ENCODE assay signal across 10 cellular contexts in genomic region chr3:50254577-50255250, GRCh38. TPM values are rescaled to one million over a fixed set of nuclear protein-coding genes. Genes with fewer than 3 reads are reported as not detected.
DNase-seq lines count a peak whose midpoint lies in the region; ATAC-seq and TF ChIP-seq lines count a peak whose summit lies in the region.
"Had no signal": no experiment of that assay in that cellular context is flagged by ENCODE, and none has a peak within 500 bp of the region (broad histone marks: within the 10 kb centered on the region; RNA-seq: fewer than 3 reads in every experiment).

No MANE protein-coding gene starts in this region.

- H3K4me3 Mint-ChIP-seq in naive thymus-derived CD4-positive, alpha-beta T cell: no peak overlapping the region

- H3K27ac Mint-ChIP-seq in naive thymus-derived CD4-positive, alpha-beta T cell: peak overlapping the region in 2 of 9 donors; percentile 38 to 46
- H3K27ac Mint-ChIP-seq: CD4-positive, CD25-positive, alpha-beta regulatory T cell had no signal

- no peak overlapping the region for H3K27ac ChIP-seq in naive thymus-derived CD4-positive, alpha-beta T cell (ENCODE audit: low read depth, low read length)

- CTCF ChIA-PET in naive thymus-derived CD4-positive, alpha-beta T cell (lab: Charles Lee): interaction anchor here (1.1 to 2.2 kb wide), 2 partner anchors 8 to 17 kb away, joined by 5 to 12 read pairs; no protein-coding TSS in a partner anchor

- peaks cover 15 to 20% of the 10 kb centered on the region in 2 donors for H3K4me1 ChIP-seq in naive thymus-derived CD4-positive, alpha-beta T cell (ENCODE audit: control insufficient read depth in 2 of 2, insufficient read depth in 2 of 2, low read length in 2 of 2)

- intact Hi-C loops in naive thymus-derived CD4-positive, alpha-beta T cell (cut with micrococcal nuclease): no loop called here

- H3K9me3 Mint-ChIP-seq in naive thymus-derived CD4-positive, alpha-beta T cell: no peaks in the 10 kb centered on the region
- H3K9me3 Mint-ChIP-seq: CD4-positive, CD25-positive, alpha-beta regulatory T cell had no signal

- DNase-seq in AG20443 (ENCODE audit: low spot score): peak; percentile 68
- peak; percentile 58 for DNase-seq in SKM-1 treated with dmso at 0.1 percent for 144 hours (lab: John Stamatoyannopoulos, UW; ENCODE audit: unreplicated experiment)
- peak; percentile 69 for DNase-seq in epithelial cell of esophagus (ENCODE audit: low read depth)
- DNase-seq in naive thymus-derived CD4-positive, alpha-beta T cell: no peak
- DNase-seq in T1000 (lab: John Stamatoyannopoulos, UW): no peak
- DNase-seq in T-helper 1 cell: no peak
- no peak for DNase-seq in NCI-H82 (lab: John Stamatoyannopoulos, UW)
- DNase-seq: CD4-positive, CD25-positive, alpha-beta regulatory T cell had no signal

- TF ChIP-seq CTCF in epithelial cell of esophagus (IDR thresholded peaks at IDR 0.05; ENCODE audit: insufficient read depth, low read depth, low read length, missing control alignments): no peak

- H3K36me3 Mint-ChIP-seq in naive thymus-derived CD4-positive, alpha-beta T cell: peaks cover 0 to 30% (median 0%) of the 10 kb centered on the region in 5 donors

- H3K4me3 ChIP-seq in epithelial cell of esophagus (ENCODE audit: low read length): no peak overlapping the region
- no peak overlapping the region for H3K4me3 ChIP-seq in naive thymus-derived CD4-positive, alpha-beta T cell (ENCODE audit: low read length)

- H3K4me1 Mint-ChIP-seq in naive thymus-derived CD4-positive, alpha-beta T cell: peaks cover 11 to 30% (median 24%) of the 10 kb centered on the region in 7 donors

- H3K36me3 ChIP-seq in naive thymus-derived CD4-positive, alpha-beta T cell (ENCODE audit: control insufficient read depth in 2 of 3, insufficient read depth in 3 of 3, low read length in 3 of 3): peaks cover 14 to 89% (median 20%) of the 10 kb centered on the region in 3 experiments

- POLR2A ChIA-PET in naive thymus-derived CD4-positive, alpha-beta T cell (lab: Charles Lee): interaction anchor here (0.6 kb wide), 1 partner anchor 8 kb away, joined by 3 read pairs; no protein-coding TSS in a partner anchor

- peak; percentile 74 for ATAC-seq in naive thymus-derived CD4-positive, alpha-beta T cell
- no peak for ATAC-seq in HG02610 (IDR thresholded peaks at IDR 0.05; ENCODE audit: unreplicated experiment)
- ATAC-seq: SK-N-SH treated with all-trans-retinoic acid at 6 μM for 48 hours had no signal

- H3K27me3 ChIP-seq in naive thymus-derived CD4-positive, alpha-beta T cell (ENCODE audit: control insufficient read depth in 2 of 2, insufficient read depth in 2 of 2, low read length in 2 of 2): no peaks in the 10 kb centered on the region

- H3K9me3 ChIP-seq in naive thymus-derived CD4-positive, alpha-beta T cell (ENCODE audit: control insufficient read depth in 2 of 3, low read length in 3 of 3): no peaks in the 10 kb centered on the region

- no peaks in the 10 kb centered on the region for H3K27me3 Mint-ChIP-seq in naive thymus-derived CD4-positive, alpha-beta T cell
- H3K27me3 Mint-ChIP-seq: CD4-positive, CD25-positive, alpha-beta regulatory T cell had no signal

RNA-seq across cellular contexts. Expression of gene SEMA3B, which starts 14.2 kb away (rescaled TPM):
- total RNA-seq in naive thymus-derived CD4-positive, alpha-beta T cell: 1 to 10 TPM in 3 of 5 experiments, under 1 TPM in 2; 0.73 to 3.7 (median 1.4) TPM
- not detected for polyA plus RNA-seq in naive thymus-derived CD4-positive, alpha-beta T cell
- polyA plus RNA-seq: CD4-positive, CD25-positive, alpha-beta regulatory T cell had no signal

RNA-seq across cellular contexts. Expression of gene GNAI2, which starts 18.7 kb away (rescaled TPM):
- total RNA-seq in naive thymus-derived CD4-positive, alpha-beta T cell: 100 to 1,000 TPM; 225 to 442 (median 282) TPM
- 100 to 1,000 TPM; 443 to 527 TPM for polyA plus RNA-seq in naive thymus-derived CD4-positive, alpha-beta T cell

RNA-seq across cellular contexts. Expression of gene LSMEM2, which starts 24.2 kb away (rescaled TPM):
- not detected for total RNA-seq in naive thymus-derived CD4-positive, alpha-beta T cell
- under 1 TPM in 1 of 2 donors, not detected in 1; 0.15 TPM for polyA plus RNA-seq in naive thymus-derived CD4-positive, alpha-beta T cell
- total RNA-seq: CD4-positive, CD25-positive, alpha-beta regulatory T cell had no signal

RNA-seq across cellular contexts. Expression of gene IFRD2, which starts 37.5 kb away (rescaled TPM):
- 10 to 100 TPM; 53.7 to 85.1 (median 64.7) TPM for total RNA-seq in naive thymus-derived CD4-positive, alpha-beta T cell
- 10 to 100 TPM; 57.2 to 69.7 TPM for polyA plus RNA-seq in naive thymus-derived CD4-positive, alpha-beta T cell

RNA-seq across cellular contexts. Expression of gene HYAL3, which starts 44.5 kb away (rescaled TPM):
- total RNA-seq in naive thymus-derived CD4-positive, alpha-beta T cell: 10 to 100 TPM in 1 of 5 experiments, 1 to 10 TPM in 4; 3.4 to 10.7 (median 4.2) TPM
- polyA plus RNA-seq in naive thymus-derived CD4-positive, alpha-beta T cell: 1 to 10 TPM; 2.3 to 3.3 TPM

Comparison
In these comparisons a context has a peak if more than half of its experiments do, and no peak if none do; other contexts are left out.
1. DNase-seq: peak in AG20443 (single experiment), SKM-1 treated with dmso at 0.1 percent for 144 hours (single experiment) and epithelial cell of esophagus (single experiment); none in naive thymus-derived CD4-positive, alpha-beta T cell (0 of 9), T1000 (single experiment), T-helper 1 cell (0 of 5) and NCI-H82 (single experiment).